Comparison of ENCODE assay signal across 8 cellular contexts in genomic region chr10:95832216-95833037, GRCh38.
DNase-seq lines count a peak whose midpoint lies in the region; ATAC-seq and TF ChIP-seq lines count a peak whose summit lies in the region.
"Had no signal": no experiment of that assay in that cellular context is flagged by ENCODE, and none has a peak within 500 bp of the region (broad histone marks: within the 10 kb centered on the region; RNA-seq: fewer than 3 reads in every experiment).

No MANE protein-coding gene starts in this region.

- TF ChIP-seq POLR2A in GM19193 (IDR thresholded peaks at IDR 0.05; ENCODE audit: extremely low read depth, insufficient read depth, insufficient read length), result peak; percentile 54

- no peak overlapping the region for H3K27ac Mint-ChIP-seq in progenitor cell of endocrine pancreas

- peak; percentile 81 for ATAC-seq in HG02840 (IDR thresholded peaks at IDR 0.05; ENCODE audit: low FRiP score, unreplicated experiment)
- ATAC-seq: Panc1 had no signal

- H3K36me3 Mint-ChIP-seq in progenitor cell of endocrine pancreas (ENCODE audit: insufficient read depth), result no peaks in the 10 kb centered on the region

- H3K4me3 Mint-ChIP-seq in progenitor cell of endocrine pancreas (ENCODE audit: low read depth), result no peak overlapping the region

- H3K4me3 ChIP-seq in skin epidermis, result no peak overlapping the region

- peak overlapping the region in 18 of 21 experiments; percentile 7 to 82 (median 57) for H3K27ac ChIP-seq in skin epidermis

- H3K9me3 Mint-ChIP-seq in progenitor cell of endocrine pancreas (ENCODE audit: low read depth), result no peaks in the 10 kb centered on the region

- peak; percentile 9 to 23 for DNase-seq in activated CD4-positive, alpha-beta T cell treated with anti-CD3 and anti-CD28 coated beads, Interleukin-2, amount 50 U/mL, for 4 hours
- DNase-seq in NCI-H2107 (lab: John Stamatoyannopoulos, UW), result no peak
- no peak for DNase-seq in NCI-H82 (lab: John Stamatoyannopoulos, UW)
- no peak for DNase-seq in progenitor cell of endocrine pancreas (ENCODE audit: low spot score, unreplicated experiment)

- TF ChIP-seq CTCF in progenitor cell of endocrine pancreas (IDR thresholded peaks at IDR 0.05; ENCODE audit: unreplicated experiment), result no peak

- H3K27me3 Mint-ChIP-seq in progenitor cell of endocrine pancreas, result no peaks in the 10 kb centered on the region

- H3K4me1 Mint-ChIP-seq in progenitor cell of endocrine pancreas (ENCODE audit: low read depth), result peaks cover 1% of the 10 kb centered on the region

Comparison
In these comparisons a context has a peak if more than half of its experiments do, and no peak if none do; other contexts are left out.
1. DNase-seq: peak in activated CD4-positive, alpha-beta T cell treated with anti-CD3 and anti-CD28 coated beads, Interleukin-2, amount 50 U/mL, for 4 hours (2 of 2); none in NCI-H2107 (single experiment), NCI-H82 (single experiment) and progenitor cell of endocrine pancreas (single experiment).